10 cellular contexts compared by ENCODE assay signal in the genomic region with DNA sequence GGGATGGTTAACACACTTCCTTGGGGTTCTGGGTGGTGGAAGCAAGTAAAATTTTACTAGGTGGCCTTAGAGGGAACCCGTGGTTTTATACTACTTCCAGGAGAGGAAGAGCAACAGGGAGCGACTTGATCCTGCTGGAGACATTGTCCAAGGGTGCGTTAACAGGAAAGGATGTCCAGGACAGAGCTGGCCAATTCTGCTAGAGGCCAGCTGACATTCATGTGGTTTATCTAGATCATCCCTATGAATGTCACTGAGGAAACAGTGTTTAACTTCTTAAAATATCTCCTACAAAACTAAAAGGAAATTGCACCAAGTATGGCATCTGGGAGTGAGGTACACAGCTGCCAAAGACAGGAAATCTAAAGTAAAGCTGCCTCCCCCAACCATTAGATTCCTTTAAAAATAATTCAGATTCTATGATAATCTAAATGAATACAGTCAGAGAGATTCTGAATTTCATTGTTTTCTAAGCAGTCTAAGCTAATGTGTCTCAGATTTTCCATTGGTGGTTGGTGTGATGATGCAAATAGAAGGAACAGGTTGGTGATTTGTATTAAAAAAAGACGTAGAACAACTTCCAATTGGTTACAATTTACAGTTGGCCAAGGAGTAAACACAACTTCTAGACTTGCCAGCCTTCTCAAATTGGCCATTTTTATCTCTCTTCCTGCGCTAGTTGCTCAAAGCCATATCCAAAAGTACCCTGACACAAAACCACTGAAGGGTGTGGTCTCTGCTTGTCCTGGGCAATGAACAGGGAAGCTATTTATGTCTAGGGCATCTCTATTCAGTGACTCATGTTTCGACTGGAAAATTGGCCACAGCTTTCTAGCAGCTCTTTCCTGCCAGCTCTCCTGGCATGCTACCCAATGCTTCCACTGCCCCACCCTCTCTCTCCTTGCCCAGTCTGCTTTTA.
DNase-seq lines count a peak whose midpoint lies in the region; ATAC-seq and TF ChIP-seq lines count a peak whose summit lies in the region.
"Had no signal": no experiment of that assay in that cellular context is flagged by ENCODE, and none has a peak within 500 bp of the region (broad histone marks: within the 10 kb centered on the region; RNA-seq: fewer than 3 reads in every experiment).

No MANE protein-coding gene starts in this region.

- no peak overlapping the region for H2AFZ ChIP-seq in smooth muscle cell (ENCODE audit: low read depth)

- no peak for TF ChIP-seq CTCF in smooth muscle cell (IDR thresholded peaks at IDR 0.05; ENCODE audit: borderline replicate concordance, insufficient read depth, poor library complexity, severe bottlenecking)

- no peaks in the 10 kb centered on the region for H3K36me3 Mint-ChIP-seq in naive thymus-derived CD4-positive, alpha-beta T cell
- no peaks in the 10 kb centered on the region for H3K36me3 Mint-ChIP-seq in CD4-positive, alpha-beta memory T cell
- H3K36me3 Mint-ChIP-seq: activated naive CD8-positive, alpha-beta T cell treated with anti-CD3 and anti-CD28 coated beads, Interleukin-2, amount 10 ng/mL, durations not matched to agents 7 days and 5 days had no signal

- H3K4me3 Mint-ChIP-seq in naive thymus-derived CD4-positive, alpha-beta T cell = no peak overlapping the region
- H3K4me3 Mint-ChIP-seq in CD4-positive, alpha-beta memory T cell = no peak overlapping the region
- H3K4me3 Mint-ChIP-seq: activated naive CD8-positive, alpha-beta T cell treated with anti-CD3 and anti-CD28 coated beads, Interleukin-2, amount 10 ng/mL, durations not matched to agents 7 days and 5 days had no signal

- no peaks in the 10 kb centered on the region for H3K4me1 Mint-ChIP-seq in naive thymus-derived CD4-positive, alpha-beta T cell
- H3K4me1 Mint-ChIP-seq in CD4-positive, alpha-beta memory T cell = no peaks in the 10 kb centered on the region
- H3K4me1 Mint-ChIP-seq: activated naive CD8-positive, alpha-beta T cell treated with anti-CD3 and anti-CD28 coated beads, Interleukin-2, amount 10 ng/mL, durations not matched to agents 7 days and 5 days had no signal

- no peak overlapping the region for H3K9ac ChIP-seq in smooth muscle cell (ENCODE audit: low read depth)
- H3K9ac ChIP-seq: KMS-11 had no signal

- intact Hi-C loops in naive thymus-derived CD4-positive, alpha-beta T cell (cut with micrococcal nuclease) = no loop called here
- intact Hi-C loops in CD4-positive, alpha-beta memory T cell (cut with micrococcal nuclease) = no loop called here

- POLR2A ChIA-PET in naive thymus-derived CD4-positive, alpha-beta T cell (lab: Charles Lee) = no interaction called here
- POLR2A ChIA-PET in CD4-positive, alpha-beta memory T cell (lab: Charles Lee; ENCODE audit: partially characterized antibody) = no interaction called here

- no peaks in the 10 kb centered on the region for H3K79me2 ChIP-seq in smooth muscle cell (ENCODE audit: low read depth)

- 78% methylated on average over 6 of the region's 6 CpGs for WGBS in smooth muscle cell (ENCODE audit: low lambda C conversion rate)

- H3F3A ChIP-seq in smooth muscle cell (ENCODE audit: low read depth) = no peaks in the 10 kb centered on the region

- H3K9me3 Mint-ChIP-seq in naive thymus-derived CD4-positive, alpha-beta T cell = peaks cover 0 to 11% (median 2%) of the 10 kb centered on the region in 11 donors
- H3K9me3 Mint-ChIP-seq in CD4-positive, alpha-beta memory T cell = peaks cover 0 to 17% (median 4%) of the 10 kb centered on the region in 8 donors
- H3K9me3 Mint-ChIP-seq: activated naive CD8-positive, alpha-beta T cell treated with anti-CD3 and anti-CD28 coated beads, Interleukin-2, amount 10 ng/mL, durations not matched to agents 7 days and 5 days had no signal

- H3K4me2 ChIP-seq in smooth muscle cell = no peak overlapping the region
- H3K4me2 ChIP-seq: KMS-11 had no signal

- no peaks in the 10 kb centered on the region for H3K27me3 ChIP-seq in naive thymus-derived CD4-positive, alpha-beta T cell (ENCODE audit: control insufficient read depth in 2 of 2, insufficient read depth in 2 of 2, low read length in 2 of 2)
- no peaks in the 10 kb centered on the region for H3K27me3 ChIP-seq in CD4-positive, alpha-beta memory T cell (ENCODE audit: insufficient read depth, low read length)
- no peaks in the 10 kb centered on the region for H3K27me3 ChIP-seq in smooth muscle cell (ENCODE audit: low read depth)

- H3K36me3 ChIP-seq in naive thymus-derived CD4-positive, alpha-beta T cell (ENCODE audit: control insufficient read depth in 2 of 3, insufficient read depth in 3 of 3, low read length in 3 of 3) = no peaks in the 10 kb centered on the region
- H3K36me3 ChIP-seq in CD4-positive, alpha-beta memory T cell (ENCODE audit: insufficient read depth, low read length) = no peaks in the 10 kb centered on the region
- H3K36me3 ChIP-seq in smooth muscle cell (ENCODE audit: low read depth) = no peaks in the 10 kb centered on the region

- DNase-seq in COR-L47 (lab: John Stamatoyannopoulos, UW) = peak; percentile 71
- DNase-seq in NCI-H748 (lab: John Stamatoyannopoulos, UW; ENCODE audit: unreplicated experiment) = peak; percentile 66
- DNase-seq in dedifferentiated amniotic fluid mesenchymal stem cell (ENCODE audit: extremely low spot score) = peak; percentile 92
- DNase-seq in naive thymus-derived CD4-positive, alpha-beta T cell = no peak
- DNase-seq in CD4-positive, alpha-beta memory T cell = no peak
- DNase-seq in activated naive CD4-positive, alpha-beta T cell (lab: John Stamatoyannopoulos, UW) = no peak
- DNase-seq in NCI-H187 treated with DMSO at 0.1 percent for 48 hours (lab: John Stamatoyannopoulos, UW) = no peak
- no peak for DNase-seq in smooth muscle cell (lab: John Stamatoyannopoulos, UW; ENCODE audit: unreplicated experiment)
- DNase-seq: activated naive CD8-positive, alpha-beta T cell treated with anti-CD3 and anti-CD28 coated beads, Interleukin-2, amount 10 ng/mL, durations not matched to agents 7 days and 5 days had no signal

- H3K4me3 ChIP-seq in naive thymus-derived CD4-positive, alpha-beta T cell (ENCODE audit: low read length) = no peak overlapping the region
- no peak overlapping the region for H3K4me3 ChIP-seq in CD4-positive, alpha-beta memory T cell (ENCODE audit: low read length in 2 of 2)
- no peak overlapping the region for H3K4me3 ChIP-seq in smooth muscle cell

- no peaks in the 10 kb centered on the region for H4K20me1 ChIP-seq in smooth muscle cell (ENCODE audit: low read depth)

- no peak overlapping the region for H3K27ac ChIP-seq in naive thymus-derived CD4-positive, alpha-beta T cell (ENCODE audit: low read depth, low read length)
- H3K27ac ChIP-seq in CD4-positive, alpha-beta memory T cell (ENCODE audit: low read depth, low read length) = no peak overlapping the region
- no peak overlapping the region for H3K27ac ChIP-seq in smooth muscle cell (ENCODE audit: low read depth)
- H3K27ac ChIP-seq: KMS-11 had no signal

- CTCF ChIA-PET in naive thymus-derived CD4-positive, alpha-beta T cell (lab: Charles Lee) = no interaction called here
- CTCF ChIA-PET in CD4-positive, alpha-beta memory T cell (lab: Charles Lee; ENCODE audit: partially characterized antibody) = no interaction called here

- H3K4me1 ChIP-seq in naive thymus-derived CD4-positive, alpha-beta T cell (ENCODE audit: control insufficient read depth in 2 of 2, insufficient read depth in 2 of 2, low read length in 2 of 2) = no peaks in the 10 kb centered on the region
- no peaks in the 10 kb centered on the region for H3K4me1 ChIP-seq in CD4-positive, alpha-beta memory T cell (ENCODE audit: insufficient read depth, low read length)
- H3K4me1 ChIP-seq in smooth muscle cell (ENCODE audit: low read depth) = no peaks in the 10 kb centered on the region

- ATAC-seq in naive thymus-derived CD4-positive, alpha-beta T cell = peak; percentile 46

- no peak overlapping the region for H3K27ac Mint-ChIP-seq in naive thymus-derived CD4-positive, alpha-beta T cell
- no peak overlapping the region for H3K27ac Mint-ChIP-seq in CD4-positive, alpha-beta memory T cell
- H3K27ac Mint-ChIP-seq: activated naive CD8-positive, alpha-beta T cell treated with anti-CD3 and anti-CD28 coated beads, Interleukin-2, amount 10 ng/mL, durations not matched to agents 7 days and 5 days had no signal

- H3K27me3 Mint-ChIP-seq in naive thymus-derived CD4-positive, alpha-beta T cell = no peaks in the 10 kb centered on the region
- H3K27me3 Mint-ChIP-seq in CD4-positive, alpha-beta memory T cell = no peaks in the 10 kb centered on the region
- H3K27me3 Mint-ChIP-seq: activated naive CD8-positive, alpha-beta T cell treated with anti-CD3 and anti-CD28 coated beads, Interleukin-2, amount 10 ng/mL, durations not matched to agents 7 days and 5 days had no signal

- H3K9me3 ChIP-seq in naive thymus-derived CD4-positive, alpha-beta T cell (ENCODE audit: control insufficient read depth in 2 of 3, low read length in 3 of 3) = no peaks in the 10 kb centered on the region
- no peaks in the 10 kb centered on the region for H3K9me3 ChIP-seq in CD4-positive, alpha-beta memory T cell (ENCODE audit: control insufficient read depth in 1 of 2, low read length in 2 of 2)
- H3K9me3 ChIP-seq in smooth muscle cell (replicated peaks; ENCODE audit: low read depth) = no peaks in the 10 kb centered on the region

Comparison
In these comparisons a context has a peak if more than half of its experiments do, and no peak if none do; other contexts are left out.
1. DNase-seq: peak in COR-L47 (single experiment), NCI-H748 (single experiment) and dedifferentiated amniotic fluid mesenchymal stem cell (single experiment); none in naive thymus-derived CD4-positive, alpha-beta T cell (0 of 9), CD4-positive, alpha-beta memory T cell (0 of 5), activated naive CD4-positive, alpha-beta T cell (0 of 4), NCI-H187 treated with DMSO at 0.1 percent for 48 hours (single experiment) and smooth muscle cell (single experiment).